In the genomic region with DNA sequence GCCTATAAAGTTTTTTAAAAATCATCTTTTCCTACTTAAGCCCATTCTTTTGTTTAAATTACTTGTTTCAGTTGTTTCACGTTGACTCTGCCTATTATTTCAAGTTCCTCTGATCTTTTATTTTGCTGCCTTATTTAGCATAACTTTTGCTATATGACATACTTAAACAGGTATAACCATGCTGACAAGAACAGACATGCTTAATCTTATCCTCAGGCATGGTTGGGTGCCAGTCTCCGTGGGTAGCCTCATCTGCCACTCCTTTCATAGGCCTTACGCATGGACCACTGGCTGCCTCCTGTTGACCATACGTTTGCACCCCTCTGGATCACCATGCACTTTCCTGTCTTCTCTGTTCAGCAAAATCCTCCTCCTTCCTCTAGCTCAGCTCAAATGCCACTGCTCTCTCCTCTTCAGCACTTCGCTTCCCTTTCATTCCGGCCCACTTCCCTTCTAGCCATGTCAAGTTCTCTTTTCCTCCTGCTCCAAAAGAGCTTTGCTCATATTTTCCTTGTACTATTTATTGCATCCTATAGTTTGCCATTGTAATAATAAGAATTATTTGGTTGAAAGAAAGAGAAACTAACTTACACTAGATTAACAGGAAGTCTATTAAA, we compare ENCODE assay signal across 11 cellular contexts. TPM values are rescaled to one million over a fixed set of nuclear protein-coding genes. Genes with fewer than 3 reads are reported as not detected.
A peak's percentile ranks its signal among the peaks of the same experiment; 100 is the strongest.
DNase-seq lines count a peak whose midpoint lies in the region; ATAC-seq, FAIRE-seq and TF ChIP-seq lines count a peak whose summit lies in the region.
"Had no signal": no experiment of that assay in that cellular context is flagged by ENCODE, and none has a peak within 500 bp of the region (broad histone marks: within the 10 kb centered on the region; RNA-seq: fewer than 3 reads in every experiment).

No MANE protein-coding gene starts in this region.

- H3K4me3 ChIP-seq in GM12878: no peak overlapping the region
- H3K4me3 ChIP-seq: thoracic aorta had no signal

- DNase-seq in SKM-1 (lab: John Stamatoyannopoulos, UW; ENCODE audit: unreplicated experiment): peak; percentile 27
- no peak for DNase-seq in SKM-1 treated with dmso at 0.1 percent for 144 hours (lab: John Stamatoyannopoulos, UW; ENCODE audit: unreplicated experiment)
- peak; percentile 59 to 72 for DNase-seq in Kasumi-1 (lab: John Stamatoyannopoulos, UW)
- DNase-seq in GM12878 (ENCODE audit: low read depth, low spot score): no peak
- no peak for DNase-seq in natural killer cell
- no peak for DNase-seq in DMS53 treated with DMSO at 0.1 percent for 48 hours (lab: John Stamatoyannopoulos, UW; ENCODE audit: unreplicated experiment)
- DNase-seq in NCI-H69 (lab: John Stamatoyannopoulos, UW): no peak
- DNase-seq: activated CD4-positive, alpha-beta T cell treated with anti-CD3 and anti-CD28 coated beads for 4 hours; DMS79 had no signal

- H3K4me2 ChIP-seq in GM12878 (ENCODE audit: control insufficient read depth, insufficient read depth): peak overlapping the region; percentile 50; the same call in 1 of the 2 replicates

- SMC1A ChIA-PET in GM12878 (lab: Charles Lee; ENCODE audit: uncharacterized antibody, unreplicated experiment): interaction anchor here (1.3 to 4.7 kb wide), 4 partner anchors 9 to 12 kb away, joined by 3 to 20 read pairs (median 10); partner anchors contain the start of gene TSPAN33

- H3K36me3 ChIP-seq in GM12878 (ENCODE audit: control insufficient read depth in 2 of 2, insufficient read depth in 2 of 2, low read length in 1 of 2): no peaks in the 10 kb centered on the region
- H3K36me3 ChIP-seq: thoracic aorta had no signal

- POLR2A ChIA-PET in GM12878 (lab: Charles Lee): interaction anchor here (1.0 kb wide), 1 partner anchor 9 kb away, joined by 3 read pairs; no protein-coding TSS in a partner anchor

- peak overlapping the region; percentile 13; the same call in 1 of the 2 replicates for H3K9ac ChIP-seq in GM12878 (ENCODE audit: control insufficient read depth, insufficient read depth, low read length)

- no peaks in the 10 kb centered on the region for H3K9me3 ChIP-seq in GM12878 (replicated peaks; ENCODE audit: control insufficient read depth, insufficient read depth, low read length)
- H3K9me3 ChIP-seq: thoracic aorta had no signal

- H2AFZ ChIP-seq in GM12878 (ENCODE audit: control insufficient read depth, low read depth, low read length): peak overlapping the region; percentile 69

- H3K4me3 Mint-ChIP-seq in natural killer cell: no peak overlapping the region

- TF ChIP-seq EP300 in GM12878 (IDR thresholded peaks at IDR 0.05; ENCODE audit: borderline replicate concordance in 1 of 2, control insufficient read depth in 1 of 2, low read depth in 2 of 2, low read length in 2 of 2): no peak

- peak overlapping the region; percentile 14 to 39 for H3K27ac Mint-ChIP-seq in natural killer cell

- in situ Hi-C loops in GM12878 (cut with MboI): no loop called here

- H3K36me3 Mint-ChIP-seq in natural killer cell: no peaks in the 10 kb centered on the region

- no peak for TF ChIP-seq CTCF in GM12878 (IDR thresholded peaks at IDR 0.05 in 2 of 3, conservative IDR thresholded peaks at IDR 0.05 in 1 of 3; ENCODE audit: control insufficient read depth in 2 of 3, extremely low read depth in 1 of 3, insufficient read depth in 1 of 3, low read depth in 3 of 3, low read length in 3 of 3)
- no peak for TF ChIP-seq CTCF in natural killer cell (IDR thresholded peaks at IDR 0.05)

- ATAC-seq in GM12878: no peak
- ATAC-seq in natural killer cell: no peak
- ATAC-seq in GM21576 (IDR thresholded peaks at IDR 0.05; ENCODE audit: unreplicated experiment): no peak

- peaks cover 19% of the 10 kb centered on the region for H3K4me1 ChIP-seq in GM12878 (ENCODE audit: control insufficient read depth, insufficient read depth, low read length)

- BruUV-seq in GM12878 (replicated peaks; lab: Mats Ljungman, UMichigan): no TSS peak

- H3K9me3 Mint-ChIP-seq in natural killer cell: no peaks in the 10 kb centered on the region

- FAIRE-seq in GM12878 (lab: Jason Lieb, UNC): no peak

- H3K27me3 ChIP-seq in GM12878 (replicated peaks in 1 of 2; ENCODE audit: control insufficient read depth in 2 of 2, insufficient read depth in 2 of 2, low read length in 1 of 2): no peaks in the 10 kb centered on the region

- no peak for TF ChIP-seq POLR2A in GM12878 (IDR thresholded peaks at IDR 0.05; ENCODE audit: low read depth, low read length)

- H4K20me1 ChIP-seq in GM12878 (ENCODE audit: control insufficient read depth, insufficient read depth): no peaks in the 10 kb centered on the region

- intact Hi-C loops in GM12878 (cut with micrococcal nuclease; ENCODE audit: unreplicated experiment) (no loop called here), natural killer cell (cut with micrococcal nuclease) (no loop called here)

- peaks cover 23% of the 10 kb centered on the region in 2 donors for H3K4me1 Mint-ChIP-seq in natural killer cell

- H3K27me3 Mint-ChIP-seq in natural killer cell (ENCODE audit: low read depth in 2 of 2): no peaks in the 10 kb centered on the region

- no peak for TF ChIP-seq RAD21 in GM12878 (IDR thresholded peaks at IDR 0.05; ENCODE audit: insufficient read depth, low read depth, low read length)

- CTCF ChIA-PET in GM12878 (lab: Yijun Ruan, JAX): interaction anchor here (0.7 to 4.2 kb wide), 4 partner anchors 9 to 29 kb away, joined by 3 to 23 read pairs (median 6); partner anchors contain the start of gene TSPAN33

- no peaks in the 10 kb centered on the region for H3K79me2 ChIP-seq in GM12878 (ENCODE audit: control insufficient read depth, insufficient read depth, low read length)

- 52% methylated on average over 6 of the region's 6 CpGs for WGBS in GM12878 (ENCODE audit: insufficient coverage, insufficient replicate concordance, low lambda C conversion rate, missing lambda C conversion rate)

- RAD21 ChIA-PET in GM12878 (lab: Charles Lee; ENCODE audit: unreplicated experiment): no interaction called here

- peak overlapping the region; percentile 50 for H3K27ac ChIP-seq in GM12878 (ENCODE audit: control insufficient read depth, insufficient read depth)

TF ChIP-seq in GM12878, 131 proteins besides CTCF, POLR2A, EP300 and RAD21 (continues in another document):
- TF ChIP-seq, protein P1, sequence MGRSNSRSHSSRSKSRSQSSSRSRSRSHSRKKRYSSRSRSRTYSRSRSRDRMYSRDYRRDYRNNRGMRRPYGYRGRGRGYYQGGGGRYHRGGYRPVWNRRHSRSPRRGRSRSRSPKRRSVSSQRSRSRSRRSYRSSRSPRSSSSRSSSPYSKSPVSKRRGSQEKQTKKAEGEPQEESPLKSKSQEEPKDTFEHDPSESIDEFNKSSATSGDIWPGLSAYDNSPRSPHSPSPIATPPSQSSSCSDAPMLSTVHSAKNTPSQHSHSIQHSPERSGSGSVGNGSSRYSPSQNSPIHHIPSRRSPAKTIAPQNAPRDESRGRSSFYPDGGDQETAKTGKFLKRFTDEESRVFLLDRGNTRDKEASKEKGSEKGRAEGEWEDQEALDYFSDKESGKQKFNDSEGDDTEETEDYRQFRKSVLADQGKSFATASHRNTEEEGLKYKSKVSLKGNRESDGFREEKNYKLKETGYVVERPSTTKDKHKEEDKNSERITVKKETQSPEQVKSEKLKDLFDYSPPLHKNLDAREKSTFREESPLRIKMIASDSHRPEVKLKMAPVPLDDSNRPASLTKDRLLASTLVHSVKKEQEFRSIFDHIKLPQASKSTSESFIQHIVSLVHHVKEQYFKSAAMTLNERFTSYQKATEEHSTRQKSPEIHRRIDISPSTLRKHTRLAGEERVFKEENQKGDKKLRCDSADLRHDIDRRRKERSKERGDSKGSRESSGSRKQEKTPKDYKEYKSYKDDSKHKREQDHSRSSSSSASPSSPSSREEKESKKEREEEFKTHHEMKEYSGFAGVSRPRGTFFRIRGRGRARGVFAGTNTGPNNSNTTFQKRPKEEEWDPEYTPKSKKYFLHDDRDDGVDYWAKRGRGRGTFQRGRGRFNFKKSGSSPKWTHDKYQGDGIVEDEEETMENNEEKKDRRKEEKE (IDR thresholded peaks at IDR 0.05): no peak
- no peak for TF ChIP-seq NRF1 (conservative IDR thresholded peaks at IDR 0.05; ENCODE audit: low read depth, low read length)
- TF ChIP-seq HDGF (IDR thresholded peaks at IDR 0.05): no peak

RNA-seq across cellular contexts. Expression of gene TSPAN33, which starts 10.0 kb away (rescaled TPM):
- total RNA-seq in GM12878 (2013; cell fraction: nucleolus; rRNA removed): 84.1 and 97.9 TPM in 2 replicates
- total RNA-seq in GM12878 (2014; rRNA removed) (108 and 109 TPM in 2 replicates), GM12878 (2014; rRNA removed; fragmentation: Illumina TruSeq; extraction: Trizol) (77.8 and 78.8 TPM in 2 replicates), GM12878 (2021) (113 and 122 TPM in 2 replicates), natural killer cell (1 to 10 TPM; 4.0 to 7.2 (median 5.1) TPM)
- polyA plus RNA-seq in GM12878 (2011; ENCODE audit: low read depth): 145 TPM
- polyA plus RNA-seq in GM12878 (2011; rRNA removed) (89.1 and 123 TPM in 2 replicates), GM12878 (2014; fragmentation: Illumina TruSeq; extraction: Trizol) (78.5 and 94.8 TPM in 2 replicates), GM12878 (2014; fragmentation: Nextera tagmentation; extraction: Ambion mirVana) (10 to 100 TPM; 17.8 to 30.0 TPM), GM12878 (2014; rRNA removed) (95.6 and 99.0 TPM in 2 replicates), GM12878 (2016; fragmentation: Nextera tagmentation; extraction: Ambion mirVana) (10 to 100 TPM; 12.0 to 15.8 TPM)
- polyA plus RNA-seq in GM12878 (2011; cell fraction: cytosol; rRNA removed): 153 and 156 TPM in 2 replicates
- polyA plus RNA-seq in GM12878 (2011; cell fraction: nucleus; rRNA removed): 104 and 146 TPM in 2 replicates
- polyA plus RNA-seq in GM12878 (2012): 192 and 193 TPM in 2 replicates
- polyA minus RNA-seq in GM12878 (2011; rRNA and poly(A)+ RNA removed): 183 and 197 TPM in 2 replicates
- polyA minus RNA-seq in GM12878 (2011; cell fraction: cytosol; rRNA and poly(A)+ RNA removed): 46.8 and 47.3 TPM in 2 replicates
- 43.9 and 58.9 TPM in 2 replicates for polyA minus RNA-seq in GM12878 (2011; cell fraction: nucleus; rRNA and poly(A)+ RNA removed)

RNA-seq across cellular contexts. Expression of gene SMO, which starts 54.0 kb away (rescaled TPM):
- total RNA-seq in GM12878 (2013; cell fraction: nucleolus; rRNA removed): 7.3 and 7.8 TPM in 2 replicates
- 7.8 and 8.2 TPM in 2 replicates for total RNA-seq in GM12878 (2014; rRNA removed)
- 3.0 and 3.3 TPM in 2 replicates for total RNA-seq in GM12878 (2014; rRNA removed; fragmentation: Illumina TruSeq; extraction: Trizol)
- total RNA-seq in GM12878 (2021): 9.6 and 11.2 TPM in 2 replicates
- 5.7 TPM for polyA plus RNA-seq in GM12878 (2011; ENCODE audit: low read depth)
- polyA plus RNA-seq in GM12878 (2011; rRNA removed): 0.91 and 1.5 TPM in 2 replicates
- 2.2 and 2.4 TPM in 2 replicates for polyA plus RNA-seq in GM12878 (2011; cell fraction: cytosol; rRNA removed)
- polyA plus RNA-seq in GM12878 (2011; cell fraction: nucleus; rRNA removed): 5.9 and 8.6 TPM in 2 replicates
- 12.4 and 13.1 TPM in 2 replicates for polyA plus RNA-seq in GM12878 (2012)
- 3.2 and 4.6 TPM in 2 replicates for polyA plus RNA-seq in GM12878 (2014; fragmentation: Illumina TruSeq; extraction: Trizol)
- polyA plus RNA-seq in GM12878 (2014; fragmentation: Nextera tagmentation; extraction: Ambion mirVana): under 1 TPM; 0.40 to 0.62 TPM
- polyA plus RNA-seq in GM12878 (2014; rRNA removed): 8.2 and 8.3 TPM in 2 replicates
- polyA plus RNA-seq in GM12878 (2016; fragmentation: Nextera tagmentation; extraction: Ambion mirVana): 1 to 10 TPM; 1.1 to 1.9 TPM
- polyA minus RNA-seq in GM12878 (2011; rRNA and poly(A)+ RNA removed): 3.5 and 7.3 TPM in 2 replicates
- 0.83 and 1.3 TPM in 2 replicates for polyA minus RNA-seq in GM12878 (2011; cell fraction: cytosol; rRNA and poly(A)+ RNA removed)
- polyA minus RNA-seq in GM12878 (2011; cell fraction: nucleus; rRNA and poly(A)+ RNA removed): 1.3 TPM in 2 replicates
- under 1 TPM; 0.09 to 0.50 (median 0.50) TPM for total RNA-seq in natural killer cell

Comparison
In these comparisons a context has a peak if more than half of its experiments do, and no peak if none do; other contexts are left out.
1. DNase-seq: peak in SKM-1 (single experiment) and Kasumi-1 (2 of 2); none in SKM-1 treated with dmso at 0.1 percent for 144 hours (single experiment), GM12878 (single experiment), natural killer cell (single experiment), DMS53 treated with DMSO at 0.1 percent for 48 hours (single experiment) and NCI-H69 (single experiment).
2. RNA of gene TSPAN33, which starts 10.0 kb away (total RNA-seq): 77.8 to 122 TPM in GM12878; 4.0 to 7.2 TPM in natural killer cell; every median in the first group is over 4 times any median in the second.